25 cellular contexts compared by ENCODE assay signal in the genomic region with DNA sequence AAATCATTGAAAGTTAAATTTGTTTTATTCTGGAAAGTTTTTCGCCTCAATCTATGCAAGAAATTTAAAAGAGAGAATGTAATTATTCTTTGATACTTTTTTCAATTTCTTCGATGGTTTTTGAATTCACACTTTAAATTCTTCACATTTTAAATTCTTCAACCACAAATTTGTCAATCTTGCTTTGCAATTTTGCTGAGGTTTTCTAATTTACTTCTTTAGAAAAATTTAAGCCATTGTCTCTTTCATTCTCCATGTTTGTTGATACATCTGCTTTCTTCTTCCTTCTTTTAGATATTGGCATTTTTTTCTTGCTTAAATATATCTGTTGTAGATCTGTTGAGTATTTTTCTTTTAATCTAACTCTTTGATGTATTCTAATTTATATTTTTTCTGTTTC.
"Had no signal": no experiment of that assay in that cellular context is flagged by ENCODE, and none has a peak within 500 bp of the region (broad histone marks: within the 10 kb centered on the region; RNA-seq: fewer than 3 reads in every experiment).

No MANE protein-coding gene starts in this region.

- H3K4me3 Mint-ChIP-seq: naive thymus-derived CD4-positive, alpha-beta T cell; natural killer cell treated with Interleukin-12 subunit alpha and Interleukin-12 subunit beta and Interleukin-15 and Interleukin-18, amount 100 ng/mL, for 72 hours; stimulated activated naive B cell treated with anti-CD40 and anti-IgM and Interleukin-4, amounts not matched to agents 10 μg/mL and 1 μg/mL and 100 μg/mL, for 72 hours had no signal

- H3K4me1 ChIP-seq: left ventricle myocardium inferior, right atrium auricular region, stomach, testis, thyroid gland, transverse colon, upper lobe of left lung, vagina had no signal

- H3K27ac ChIP-seq: left ventricle myocardium inferior, neutrophil, right atrium auricular region, skin epidermis, stomach, testis, thyroid gland, transverse colon, upper lobe of left lung, vagina had no signal

- H3K36me3 ChIP-seq: left ventricle myocardium inferior, neutrophil, right atrium auricular region, stomach, thyroid gland, transverse colon, upper lobe of left lung, vagina had no signal

- H3K4me3 ChIP-seq: left ventricle myocardium inferior, lung, mucosa of descending colon, right atrium auricular region, skin epidermis, stomach, testis, thyroid gland, transverse colon, upper lobe of left lung, vagina had no signal

- H3K9me3 Mint-ChIP-seq: stimulated activated naive B cell treated with anti-CD40 and anti-IgM and Interleukin-4, amounts not matched to agents 10 μg/mL and 1 μg/mL and 100 μg/mL, for 72 hours had no signal

- H3K4me1 Mint-ChIP-seq: naive thymus-derived CD4-positive, alpha-beta T cell; stimulated activated naive B cell treated with anti-CD40 and anti-IgM and Interleukin-4, amounts not matched to agents 10 μg/mL and 1 μg/mL and 100 μg/mL, for 72 hours had no signal

- H3K27me3 Mint-ChIP-seq: natural killer cell treated with Interleukin-12 subunit alpha and Interleukin-12 subunit beta and Interleukin-15 and Interleukin-18, amount 100 ng/mL, for 72 hours; progenitor cell of endocrine pancreas; stimulated activated naive B cell treated with anti-CD40 and anti-IgM and Interleukin-4, amounts not matched to agents 10 μg/mL and 1 μg/mL and 100 μg/mL, for 72 hours had no signal

- H3K9me3 ChIP-seq: left ventricle myocardium inferior, mucosa of descending colon, neutrophil, right atrium auricular region, stomach, testis, thyroid gland, transverse colon, upper lobe of left lung, vagina had no signal

- H3K36me3 Mint-ChIP-seq: naive thymus-derived CD4-positive, alpha-beta T cell; natural killer cell treated with Interleukin-12 subunit alpha and Interleukin-12 subunit beta and Interleukin-15 and Interleukin-18, amount 100 ng/mL, for 72 hours; stimulated activated naive B cell treated with anti-CD40 and anti-IgM and Interleukin-4, amounts not matched to agents 10 μg/mL and 1 μg/mL and 100 μg/mL, for 72 hours had no signal

- DNase-seq: hippocampal formation; left ventricle myocardium inferior; midbrain; mucosa of descending colon; naive thymus-derived CD4-positive, alpha-beta T cell; occipital lobe; stimulated activated CD4-positive, alpha-beta T cell treated with anti-CD3 and anti-CD28 coated beads, Interleukin-12 subunit alpha, Interleukin-12 subunit beta, amount 100 ng/mL, for 4 hours; stimulated activated CD4-positive, alpha-beta T cell treated with anti-CD3 and anti-CD28 coated beads, Interleukin-15, amount 100 ng/mL, for 24 hours; stimulated activated CD4-positive, alpha-beta T cell treated with anti-CD3 and anti-CD28 coated beads, Interleukin-2, amount 100 ng/mL, for 24 hours; stimulated activated CD4-positive, alpha-beta T cell treated with anti-CD3 and anti-CD28 coated beads, Interleukin-4, amount 100 ng/mL, for 1 hour; stimulated activated naive B cell treated with anti-CD40 and anti-IgM and Interleukin-4, amounts not matched to agents 10 μg/mL and 1 μg/mL and 100 μg/mL, for 72 hours; stimulated activated naive CD8-positive, alpha-beta T cell treated with anti-CD3 and anti-CD28 coated beads, Interleukin-15, Interleukin-2, amounts not matched to agents 100 U/mL and 50 U/mL, for 24 hours; stomach; testis; thyroid gland; transverse colon; upper lobe of left lung had no signal

- H3K27ac Mint-ChIP-seq: naive thymus-derived CD4-positive, alpha-beta T cell; natural killer cell treated with Interleukin-12 subunit alpha and Interleukin-12 subunit beta and Interleukin-15 and Interleukin-18, amount 100 ng/mL, for 72 hours; progenitor cell of endocrine pancreas; stimulated activated naive B cell treated with anti-CD40 and anti-IgM and Interleukin-4, amounts not matched to agents 10 μg/mL and 1 μg/mL and 100 μg/mL, for 72 hours had no signal

- H3K27me3 ChIP-seq: neutrophil, right atrium auricular region, stomach, testis, thyroid gland, transverse colon, upper lobe of left lung, vagina had no signal

- ATAC-seq: mucosa of descending colon; naive thymus-derived CD4-positive, alpha-beta T cell; natural killer cell treated with Interleukin-12 subunit alpha and Interleukin-12 subunit beta and Interleukin-15 and Interleukin-18, amount 100 ng/mL, for 72 hours; sciatic nerve; stimulated activated naive B cell treated with anti-CD40 and anti-IgM and Interleukin-4, amounts not matched to agents 10 μg/mL and 1 μg/mL and 100 μg/mL, for 72 hours; stimulated activated naive CD8-positive, alpha-beta T cell treated with anti-CD3 and anti-CD28 coated beads, Interleukin-15, Interleukin-2, amounts not matched to agents 100 U/mL and 50 U/mL, for 24 hours had no signal
